In genomic region chr10:28130267-28130666, GRCh38 we compare ENCODE assay signal across 14 cellular contexts.
DNase-seq lines count a peak whose midpoint lies in the region; ATAC-seq, FAIRE-seq and TF ChIP-seq lines count a peak whose summit lies in the region.
"Had no signal": no experiment of that assay in that cellular context is flagged by ENCODE, and none has a peak within 500 bp of the region (broad histone marks: within the 10 kb centered on the region; RNA-seq: fewer than 3 reads in every experiment).

No MANE protein-coding gene starts in this region.

- no TSS peak for BruUV-seq in HCT116 (replicated peaks; lab: Mats Ljungman, UMichigan)

- RAD21 ChIA-PET in HCT116 (lab: Charles Lee; ENCODE audit: low non-redundant PET in 1 of 2, low total read pairs in 2 of 2, uncharacterized antibody in 2 of 2, unreplicated experiment in 2 of 2) = no interaction called here

- H3K9me3 Mint-ChIP-seq in astrocyte (ENCODE audit: unreplicated experiment) = peaks cover 9% of the 10 kb centered on the region

- CTCF ChIA-PET in HCT116 (lab: Charles Lee) = interaction anchor here (1.1 kb wide), 1 partner anchor 9 kb away, joined by 3 read pairs; no protein-coding TSS in a partner anchor

- DNase-seq in A172 (ENCODE audit: low spot score) (peak; percentile 94), HCT116 (ENCODE audit: low read depth, low spot score) (no peak), astrocyte (ENCODE audit: low read depth) (peak; percentile 82), foreskin fibroblast (peak; percentile 53 to 68), SHP77 (lab: John Stamatoyannopoulos, UW) (no peak), small intestine (no peak)
- DNase-seq in activated CD8-positive, alpha-beta memory T cell treated with anti-CD3 and anti-CD28 coated beads for 24 hours = no peak
- DNase-seq: 8988T; activated CD8-positive, alpha-beta T cell treated with anti-CD3 and anti-CD28 coated beads for 36 hours; lower lobe of right lung; NCI-H146; NCI-H526 treated with DMSO at 0.1 percent for 48 hours had no signal

- H3K4me1 Mint-ChIP-seq in astrocyte (ENCODE audit: low read depth, unreplicated experiment) = peaks cover 13% of the 10 kb centered on the region

- H3K36me3 ChIP-seq in HCT116 (ENCODE audit: control insufficient read depth in 1 of 2, insufficient read depth in 2 of 2, low read length in 2 of 2) (peaks cover 0 to 55% of the 10 kb centered on the region in 2 experiments; a peak in 2 of 4 replicates), astrocyte (ENCODE audit: insufficient read depth, low read length) (no peaks in the 10 kb centered on the region), small intestine (ENCODE audit: control insufficient read depth in 2 of 2, insufficient read depth in 2 of 2, low read length in 2 of 2) (no peaks in the 10 kb centered on the region)
- H3K36me3 ChIP-seq: lower lobe of right lung had no signal

- H3K27ac ChIP-seq in HCT116 (ENCODE audit: low read depth, low read length) (peak overlapping the region; percentile 96), astrocyte (ENCODE audit: low read depth, low read length) (peak overlapping the region; percentile 45), small intestine (ENCODE audit: low read depth in 1 of 2, low read length in 1 of 2) (no peak overlapping the region)
- H3K27ac ChIP-seq: lower lobe of right lung had no signal

- POLR2A ChIA-PET in HCT116 (lab: Charles Lee) = interaction anchor here (0.6 to 2.0 kb wide), 4 partner anchors 9 to 88 kb away, joined by 3 to 8 read pairs (median 6); no protein-coding TSS in a partner anchor

- H3K79me2 ChIP-seq in HCT116 (ENCODE audit: insufficient read depth, low read length) (no peaks in the 10 kb centered on the region; the same call in 1 of the 2 replicates), astrocyte (ENCODE audit: insufficient read depth, low read length) (no peaks in the 10 kb centered on the region)

- FAIRE-seq in astrocyte (lab: Jason Lieb, UNC) = peak; percentile 76
- FAIRE-seq in small intestine (lab: Jason Lieb, UNC) = no peak
- FAIRE-seq: K562 had no signal

- no peak for TF ChIP-seq CTCF in HCT116 (IDR thresholded peaks at IDR 0.05 in 2 of 3, conservative IDR thresholded peaks at IDR 0.05 in 1 of 3; ENCODE audit: borderline replicate concordance in 1 of 3, insufficient read depth in 1 of 3, low read depth in 2 of 3, low read length in 2 of 3)
- no peak for TF ChIP-seq CTCF in astrocyte (IDR thresholded peaks at IDR 0.05; ENCODE audit: insufficient read depth, low read depth, low read length)
- no peak for TF ChIP-seq CTCF in foreskin fibroblast (IDR thresholded peaks at IDR 0.05; ENCODE audit: low read depth, low read length)

- H3K4me2 ChIP-seq in HCT116 (ENCODE audit: low read length) (peak overlapping the region; percentile 42), astrocyte (ENCODE audit: low read length) (peak overlapping the region; percentile 63)

- H4K20me1 ChIP-seq in HCT116 (ENCODE audit: insufficient read depth) = no peaks in the 10 kb centered on the region
- H4K20me1 ChIP-seq in astrocyte (ENCODE audit: insufficient read depth, low read length) = no peaks in the 10 kb centered on the region

- ATAC-seq in HCT116 = peak; percentile 58
- no peak for ATAC-seq in HG03097 (IDR thresholded peaks at IDR 0.05; ENCODE audit: low FRiP score, unreplicated experiment)
- ATAC-seq: activated CD8-positive, alpha-beta T cell treated with anti-CD3 and anti-CD28 coated beads for 36 hours; K562; lower lobe of right lung had no signal

- no peak for TF ChIP-seq POLR2A in HCT116 (IDR thresholded peaks at IDR 0.05; ENCODE audit: borderline replicate concordance, extremely low read depth, insufficient read depth, insufficient read length)

- H3K4me1 ChIP-seq in HCT116 (ENCODE audit: control insufficient read depth in 1 of 2, insufficient read depth in 2 of 2, low read length in 2 of 2) = peaks cover 23 to 48% of the 10 kb centered on the region in 2 experiments
- H3K4me1 ChIP-seq in astrocyte (ENCODE audit: insufficient read depth, low read length) = peaks cover 8% of the 10 kb centered on the region
- no peaks in the 10 kb centered on the region for H3K4me1 ChIP-seq in small intestine (ENCODE audit: control insufficient read depth in 2 of 2, insufficient read depth in 1 of 2, low read depth in 1 of 2, low read length in 1 of 2)

- H3K9me2 ChIP-seq in HCT116 (ENCODE audit: insufficient read depth) = no peaks in the 10 kb centered on the region

- peak overlapping the region; percentile 81 for H3K27ac Mint-ChIP-seq in astrocyte (ENCODE audit: unreplicated experiment)
- H3K27ac Mint-ChIP-seq: activated CD8-positive, alpha-beta T cell treated with anti-CD3 and anti-CD28 coated beads for 36 hours had no signal

- 72 to 79% (median 74%) methylated on average over 3 of the region's 3 CpGs for WGBS in small intestine, 3 donors

- H3K9ac ChIP-seq in HCT116 (ENCODE audit: low read length) (peak overlapping the region; percentile 37; the same call in 1 of the 2 replicates), astrocyte (ENCODE audit: low read length) (no peak overlapping the region)

- H3K4me3 ChIP-seq in HCT116 (replicated peaks in 1 of 2; ENCODE audit: low read depth in 1 of 2, low read length in 2 of 2) (0 out of 4 replicates have a peak overlapping the region, but pooled peaks of 1 of the 2 experiments have one; percentile 1), astrocyte (ENCODE audit: insufficient read depth, low read depth, low read length) (no peak overlapping the region), foreskin fibroblast (ENCODE audit: low read depth in 1 of 2, low read length in 2 of 2) (no peak overlapping the region), small intestine (ENCODE audit: low read depth in 1 of 2, low read length in 2 of 2) (no peak overlapping the region)
- H3K4me3 ChIP-seq: K562, lower lobe of right lung had no signal

- H2AFZ ChIP-seq in HCT116 (ENCODE audit: low read depth, low read length, poor library complexity, severe bottlenecking) (no peak overlapping the region), astrocyte (ENCODE audit: low read depth, low read length) (no peak overlapping the region)

- peak; percentile 17; the same call in 1 of the 2 replicates for TF ChIP-seq RAD21 in HCT116 (IDR thresholded peaks at IDR 0.05; ENCODE audit: low read depth)

- H3K27me3 Mint-ChIP-seq in astrocyte (ENCODE audit: low read depth, unreplicated experiment) = no peaks in the 10 kb centered on the region
- H3K27me3 Mint-ChIP-seq: activated CD8-positive, alpha-beta T cell treated with anti-CD3 and anti-CD28 coated beads for 36 hours had no signal

- intact Hi-C loops in HCT116 (cut with micrococcal nuclease) = no loop called here

- no peak overlapping the region for H3K4me3 Mint-ChIP-seq in astrocyte (ENCODE audit: unreplicated experiment)
- H3K4me3 Mint-ChIP-seq: activated CD8-positive, alpha-beta T cell treated with anti-CD3 and anti-CD28 coated beads for 36 hours had no signal

- H3K27me3 ChIP-seq in HCT116 (ENCODE audit: insufficient read depth, low read length) (no peaks in the 10 kb centered on the region), astrocyte (ENCODE audit: insufficient read depth, low read length) (no peaks in the 10 kb centered on the region), small intestine (ENCODE audit: control insufficient read depth in 2 of 2, insufficient read depth in 2 of 2, low read length in 2 of 2) (no peaks in the 10 kb centered on the region)

- H3K36me3 Mint-ChIP-seq in astrocyte (ENCODE audit: low read depth, unreplicated experiment) = peaks cover 8% of the 10 kb centered on the region

- H3K9me3 ChIP-seq in HCT116 (ENCODE audit: control insufficient read depth in 1 of 2, insufficient read depth in 1 of 2, low read depth in 1 of 2, low read length in 2 of 2) = peaks cover 3 to 16% of the 10 kb centered on the region in 2 experiments; a peak in 2 of 4 replicates
- no peaks in the 10 kb centered on the region for H3K9me3 ChIP-seq in astrocyte (ENCODE audit: insufficient read depth, low read depth, low read length)
- no peaks in the 10 kb centered on the region for H3K9me3 ChIP-seq in small intestine (ENCODE audit: control insufficient read depth, low read depth)
- H3K9me3 ChIP-seq: lower lobe of right lung had no signal

TF ChIP-seq in HCT116, 20 proteins besides CTCF, POLR2A, EP300 and RAD21:
- TF ChIP-seq CBX3 (IDR thresholded peaks at IDR 0.05; ENCODE audit: low read depth) = peak; percentile 86
- TF ChIP-seq EZH2 (IDR thresholded peaks at IDR 0.05) = no peak
- no peak for TF ChIP-seq EZH2phosphoT487 (IDR thresholded peaks at IDR 0.05; ENCODE audit: borderline replicate concordance)
- peak; percentile 67 for TF ChIP-seq JUND (IDR thresholded peaks at IDR 0.05)
- peak; percentile 69; the same call in 1 of the 2 replicates for TF ChIP-seq SP1 (IDR thresholded peaks at IDR 0.05; ENCODE audit: low read depth)
- peak; percentile 69 for TF ChIP-seq FOSL1 (IDR thresholded peaks at IDR 0.05; ENCODE audit: low read depth)
- no peak for TF ChIP-seq ZBTB33 (IDR thresholded peaks at IDR 0.05; ENCODE audit: extremely low read depth, insufficient replicate concordance, low read length)
- no peak for TF ChIP-seq SIN3A (IDR thresholded peaks at IDR 0.05; ENCODE audit: low read depth)
- peak; percentile 79 for TF ChIP-seq CEBPB (IDR thresholded peaks at IDR 0.05; ENCODE audit: low read depth)
- TF ChIP-seq SRF (IDR thresholded peaks at IDR 0.05; ENCODE audit: low read depth) = no peak
- TF ChIP-seq POLR2AphosphoS5 (IDR thresholded peaks at IDR 0.05; ENCODE audit: low read depth, low read length) = peak; percentile 41; the same call in 1 of the 2 replicates

Comparison
In these comparisons a context has a peak if more than half of its experiments do, and no peak if none do; other contexts are left out.
1. DNase-seq: peak in A172 (single experiment), astrocyte (single experiment) and foreskin fibroblast (2 of 2); none in HCT116 (single experiment), activated CD8-positive, alpha-beta memory T cell treated with anti-CD3 and anti-CD28 coated beads for 24 hours (single experiment), SHP77 (0 of 2) and small intestine (single experiment).
2. H3K27ac ChIP-seq: peak in HCT116 (single experiment) and astrocyte (single experiment); none in small intestine (0 of 2).